1 cellular context compared by ENCODE assay signal in genomic region chr1:56924116-56924515, GRCh38.
TF ChIP-seq lines count a peak whose summit lies in the region.

No MANE protein-coding gene starts in this region.

TF ChIP-seq in IMR-90, 13 proteins besides CTCF, POLR2A, EP300 and RAD21:
- TF ChIP-seq CEBPB (IDR thresholded peaks at IDR 0.05; ENCODE audit: low read depth, low read length) = no peak
- no peak for TF ChIP-seq CHD1 (IDR thresholded peaks at IDR 0.05; ENCODE audit: low read depth, low read length)
- no peak for TF ChIP-seq USF2 (IDR thresholded peaks at IDR 0.05; ENCODE audit: low read depth, low read length)
- TF ChIP-seq RFX5 (IDR thresholded peaks at IDR 0.05; ENCODE audit: low read depth, low read length) = no peak
- no peak for TF ChIP-seq MAZ (IDR thresholded peaks at IDR 0.05; ENCODE audit: borderline replicate concordance, low read depth, low read length)
- TF ChIP-seq FOS (IDR thresholded peaks at IDR 0.05; ENCODE audit: low read depth, low read length) = no peak
TF ChIP-seq in IMR-90: peak in this region for 0.
